In genomic region chr3:29759443-29760033, GRCh38 we compare ENCODE assay signal across 11 cellular contexts.
DNase-seq lines count a peak whose midpoint lies in the region; ATAC-seq and TF ChIP-seq lines count a peak whose summit lies in the region.
"Had no signal": no experiment of that assay in that cellular context is flagged by ENCODE, and none has a peak within 500 bp of the region (broad histone marks: within the 10 kb centered on the region; RNA-seq: fewer than 3 reads in every experiment).

No MANE protein-coding gene starts in this region.

- H3K4me1 Mint-ChIP-seq in GM23338 = peaks cover 36% of the 10 kb centered on the region

- H3K4me3 ChIP-seq in GM23338 = no peak overlapping the region
- H3K4me3 ChIP-seq in PC-3 (ENCODE audit: low read length) = no peak overlapping the region
- peak overlapping the region; percentile 33 for H3K4me3 ChIP-seq in rectal smooth muscle tissue (ENCODE audit: low read length)

- H3K27me3 ChIP-seq in GM23338 (ENCODE audit: insufficient read depth) (no peaks in the 10 kb centered on the region), PC-3 (ENCODE audit: low read length) (no peaks in the 10 kb centered on the region), rectal smooth muscle tissue (ENCODE audit: control insufficient read depth, insufficient read depth, low read length) (no peaks in the 10 kb centered on the region)

- H3K79me2 ChIP-seq in GM23338 (replicated peaks; ENCODE audit: insufficient read depth) = no peaks in the 10 kb centered on the region
- no peaks in the 10 kb centered on the region for H3K79me2 ChIP-seq in PC-3 (ENCODE audit: low read length)

- H3K4me2 ChIP-seq in GM23338 (no peak overlapping the region), PC-3 (ENCODE audit: low read length) (no peak overlapping the region)

- intact Hi-C loops in PC-3 (cut with micrococcal nuclease) = loop anchor here (5.0 kb wide), 5 partner anchors 152 to 1092 kb away; no protein-coding TSS in a partner anchor

- no peaks in the 10 kb centered on the region for H3F3A ChIP-seq in GM23338 (replicated peaks; ENCODE audit: low read depth)
- no peaks in the 10 kb centered on the region for H3F3A ChIP-seq in PC-3 (ENCODE audit: low read length, unreplicated experiment)

- no peaks in the 10 kb centered on the region for H4K20me1 ChIP-seq in GM23338 (replicated peaks; ENCODE audit: insufficient read depth)
- H4K20me1 ChIP-seq in PC-3 (ENCODE audit: low read length) = no peaks in the 10 kb centered on the region

- peaks cover 2% of the 10 kb centered on the region for H3K27me3 Mint-ChIP-seq in GM23338 (ENCODE audit: insufficient read depth, low read depth, poor library complexity)

- H3K27ac Mint-ChIP-seq in GM23338 = no peak overlapping the region; the same call in 1 of the 2 replicates
- H3K27ac Mint-ChIP-seq: activated T-helper 2 cell treated with anti-CD3 and anti-CD28 coated beads, Interferon-gamma antibody, Interleukin-2, Interleukin-4, amounts not matched to agents 10 μg/mL and 5 μg/mL and 100 μg/mL, durations not matched to agents 14 hours and 24 hours and 36 hours had no signal

- no TSS peak for BruUV-seq in PC-3 (replicated peaks; lab: Mats Ljungman, UMichigan)

- no peaks in the 10 kb centered on the region for H3K36me3 Mint-ChIP-seq in GM23338 (ENCODE audit: low read depth)

- H3K27ac ChIP-seq in GM23338 (ENCODE audit: low read depth) (no peak overlapping the region), PC-3 (ENCODE audit: low read length) (no peak overlapping the region), rectal smooth muscle tissue (ENCODE audit: low read depth, low read length) (peak overlapping the region; percentile 46)

- H3K4me1 ChIP-seq in GM23338 (ENCODE audit: insufficient read depth) (peaks cover 41% of the 10 kb centered on the region), PC-3 (ENCODE audit: insufficient read depth, low read length) (peaks cover 36% of the 10 kb centered on the region), rectal smooth muscle tissue (ENCODE audit: control insufficient read depth, insufficient read depth, low read length) (peaks cover 23% of the 10 kb centered on the region)

- POLR2A ChIA-PET in PC-3 (lab: Charles Lee; ENCODE audit: unreplicated experiment) = no interaction called here

- no peaks in the 10 kb centered on the region for H3K9me3 ChIP-seq in PC-3 (ENCODE audit: low read length)

- H3K9me3 Mint-ChIP-seq in GM23338 = no peaks in the 10 kb centered on the region
- H3K9me3 Mint-ChIP-seq: activated T-helper 2 cell treated with anti-CD3 and anti-CD28 coated beads, Interferon-gamma antibody, Interleukin-2, Interleukin-4, amounts not matched to agents 10 μg/mL and 5 μg/mL and 100 μg/mL, durations not matched to agents 14 hours and 24 hours and 36 hours had no signal

- ATAC-seq in GM23338 (peak; percentile 33; the same call in 1 of the 3 replicates), PC-3 (no peak), GM21737 (IDR thresholded peaks at IDR 0.05; ENCODE audit: unreplicated experiment) (no peak), GM18909 (IDR thresholded peaks at IDR 0.05; ENCODE audit: poor library complexity, unreplicated experiment) (no peak)

- no peak overlapping the region for H3K4me3 Mint-ChIP-seq in GM23338

- CTCF ChIA-PET in PC-3 (lab: Charles Lee) = no interaction called here

- H2AFZ ChIP-seq in GM23338 (no peak overlapping the region), PC-3 (ENCODE audit: low read length) (no peak overlapping the region)

- DNase-seq in GM23338 (ENCODE audit: low spot score) = no peak
- DNase-seq in PC-3 = peak; percentile 32
- DNase-seq in foreskin melanocyte = peak; percentile 59
- DNase-seq in 8988T = no peak
- no peak for DNase-seq in activated CD8-positive, alpha-beta memory T cell treated with anti-CD3 and anti-CD28 coated beads, Interleukin-2, amount 50 U/mL, for 48 hours
- DNase-seq: GDM1, OCI-M1 had no signal

- H3K36me3 ChIP-seq in GM23338 (ENCODE audit: insufficient read depth) = no peaks in the 10 kb centered on the region
- H3K36me3 ChIP-seq in PC-3 (ENCODE audit: low read depth, low read length) = no peaks in the 10 kb centered on the region
- no peaks in the 10 kb centered on the region for H3K36me3 ChIP-seq in rectal smooth muscle tissue (ENCODE audit: control insufficient read depth, insufficient read depth, low read length)

- no peak overlapping the region for H3K9ac ChIP-seq in PC-3 (ENCODE audit: low read length)
- no peak overlapping the region for H3K9ac ChIP-seq in rectal smooth muscle tissue (ENCODE audit: low read length)

- TF ChIP-seq CTCF in GM23338 (conservative IDR thresholded peaks at IDR 0.05; ENCODE audit: low read depth in 2 of 2) = no peak
- TF ChIP-seq CTCF in PC-3 (conservative IDR thresholded peaks at IDR 0.05; ENCODE audit: low read depth, low read length) = no peak

- H3K9me2 ChIP-seq in GM23338 (ENCODE audit: insufficient read depth) (no peaks in the 10 kb centered on the region), PC-3 (replicated peaks; ENCODE audit: low read length) (no peaks in the 10 kb centered on the region)

TF ChIP-seq in GM23338, 12 proteins besides CTCF, POLR2A, EP300 and RAD21 (continues in another document):
- TF ChIP-seq EZH2phosphoT487 (IDR thresholded peaks at IDR 0.05; ENCODE audit: unreplicated experiment) (no peak), ZNF462 (CRISPR knock-in tag; IDR thresholded peaks at IDR 0.05) (no peak), POLR2AphosphoS5 (IDR thresholded peaks at IDR 0.05; ENCODE audit: low read depth) (no peak), ZNF331 (CRISPR knock-in tag; IDR thresholded peaks at IDR 0.05; ENCODE audit: low read depth) (no peak), STAT1 (IDR thresholded peaks at IDR 0.05; ENCODE audit: unreplicated experiment) (no peak), EZH2 (IDR thresholded peaks at IDR 0.05; ENCODE audit: low read depth, unreplicated experiment) (no peak), ETS1 (IDR thresholded peaks at IDR 0.05) (no peak), CREB1 (CRISPR knock-in tag; IDR thresholded peaks at IDR 0.05; ENCODE audit: low read depth) (no peak)

Comparison
In these comparisons a context has a peak if more than half of its experiments do, and no peak if none do; other contexts are left out.
1. DNase-seq: peak in PC-3 (single experiment) and foreskin melanocyte (single experiment); none in GM23338 (single experiment), 8988T (single experiment) and activated CD8-positive, alpha-beta memory T cell treated with anti-CD3 and anti-CD28 coated beads, Interleukin-2, amount 50 U/mL, for 48 hours (single experiment).